ENCODE assay signal across 13 cellular contexts in the genomic region with DNA sequence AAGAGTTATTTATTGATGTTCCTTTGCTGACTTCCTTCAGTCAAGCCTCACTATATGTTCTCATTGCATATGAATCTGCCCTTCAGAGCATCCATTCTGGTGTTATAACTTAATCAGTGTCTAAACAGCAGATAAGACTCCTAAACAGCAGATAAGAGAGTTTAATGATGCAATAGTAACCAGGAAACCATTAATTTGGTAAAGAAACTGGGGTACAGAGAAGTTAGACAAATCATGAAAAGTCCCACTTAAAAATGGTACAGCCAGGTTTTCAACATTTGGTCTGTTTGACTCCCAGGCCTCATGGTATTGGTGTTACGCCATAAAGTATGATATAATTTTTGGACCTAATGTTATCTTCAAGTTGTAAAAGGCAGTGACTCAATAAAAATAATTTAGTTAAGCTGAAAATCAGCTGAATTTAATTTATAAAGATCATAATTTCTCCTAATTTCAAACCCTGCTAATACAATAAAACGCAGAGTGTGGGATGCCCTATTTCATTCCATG.
"Had no signal": no experiment of that assay in that cellular context is flagged by ENCODE, and none has a peak within 500 bp of the region (broad histone marks: within the 10 kb centered on the region; RNA-seq: fewer than 3 reads in every experiment).

No MANE protein-coding gene starts in this region.

- ATAC-seq: activated CD4-positive, alpha-beta T cell treated with anti-CD3 and anti-CD28 coated beads for 36 hours; effector memory CD8-positive, alpha-beta T cell; natural killer cell treated with Interleukin-12 subunit alpha and Interleukin-12 subunit beta and Interleukin-15 and Interleukin-18, amount 100 ng/mL, for 72 hours; stimulated activated naive CD8-positive, alpha-beta T cell treated with anti-CD3 and anti-CD28 coated beads, Interleukin-15, amount 100 ng/mL, for 72 hours had no signal

- H3K27ac ChIP-seq: VCaP had no signal

- H3K4me3 ChIP-seq: uterus had no signal

- DNase-seq: activated CD4-positive, alpha-beta T cell treated with anti-CD3 and anti-CD28 coated beads for 36 hours; activated naive CD4-positive, alpha-beta T cell treated with anti-CD3 and anti-CD28 coated beads for 36 hours; cerebellar nuclear complex; effector memory CD8-positive, alpha-beta T cell; foreskin fibroblast; nucleus accumbens; stimulated activated CD4-positive, alpha-beta T cell treated with anti-CD3 and anti-CD28 coated beads, Interleukin-15, amount 100 ng/mL, for 24 hours; stimulated activated CD4-positive, alpha-beta T cell treated with anti-CD3 and anti-CD28 coated beads, Interleukin-4, amount 100 ng/mL, for 4 hours; stimulated activated naive CD8-positive, alpha-beta T cell treated with anti-CD3 and anti-CD28 coated beads, Interleukin-15, amount 100 ng/mL, for 72 hours; T-helper 1 cell; uterus had no signal

- H3K36me3 ChIP-seq: uterus had no signal

- H3K9me3 ChIP-seq: uterus had no signal

- H3K27me3 ChIP-seq: uterus had no signal
